8 cellular contexts compared by ENCODE assay signal in the genomic region with DNA sequence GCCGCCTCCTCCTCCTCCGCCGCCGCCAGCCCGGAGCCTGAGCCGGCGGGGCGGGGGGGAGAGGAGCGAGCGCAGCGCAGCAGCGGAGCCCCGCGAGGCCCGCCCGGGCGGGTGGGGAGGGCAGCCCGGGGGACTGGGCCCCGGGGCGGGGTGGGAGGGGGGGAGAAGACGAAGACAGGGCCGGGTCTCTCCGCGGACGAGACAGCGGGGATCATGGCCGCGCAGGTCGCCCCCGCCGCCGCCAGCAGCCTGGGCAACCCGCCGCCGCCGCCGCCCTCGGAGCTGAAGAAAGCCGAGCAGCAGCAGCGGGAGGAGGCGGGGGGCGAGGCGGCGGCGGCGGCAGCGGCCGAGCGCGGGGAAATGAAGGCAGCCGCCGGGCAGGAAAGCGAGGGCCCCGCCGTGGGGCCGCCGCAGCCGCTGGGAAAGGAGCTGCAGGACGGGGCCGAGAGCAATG. TPM values are rescaled to one million over a fixed set of nuclear protein-coding genes. Genes with fewer than 3 reads are reported as not detected.
A peak's percentile ranks its signal among the peaks of the same experiment; 100 is the strongest.
DNase-seq lines count a peak whose midpoint lies in the region; ATAC-seq and TF ChIP-seq lines count a peak whose summit lies in the region.

No MANE protein-coding gene starts in this region.

- H3K9me3 ChIP-seq in SJSA1 (replicated peaks) (no peaks in the 10 kb centered on the region), fibroblast of lung (ENCODE audit: control insufficient read depth, insufficient read depth, low read depth, low read length) (no peaks in the 10 kb centered on the region)

- TF ChIP-seq CTCF in GM20000 (IDR thresholded peaks at IDR 0.05; ENCODE audit: extremely low read depth, missing control alignments) (no peak), fibroblast of lung (conservative IDR thresholded peaks at IDR 0.05 in 1 of 2, IDR thresholded peaks at IDR 0.05 in 1 of 2; ENCODE audit: low read depth in 1 of 2, low read length in 2 of 2) (no peak), progenitor cell of endocrine pancreas (IDR thresholded peaks at IDR 0.05; ENCODE audit: unreplicated experiment) (no peak)

- no peaks in the 10 kb centered on the region for H3K36me3 Mint-ChIP-seq in progenitor cell of endocrine pancreas (ENCODE audit: insufficient read depth)

- no peak overlapping the region for H3K27ac Mint-ChIP-seq in progenitor cell of endocrine pancreas

- H3K79me2 ChIP-seq in fibroblast of lung (ENCODE audit: control insufficient read depth, insufficient read depth, low read length), result peaks cover 53% of the 10 kb centered on the region

- H3K36me3 ChIP-seq in SJSA1 (peaks cover 38% of the 10 kb centered on the region), fibroblast of lung (ENCODE audit: control insufficient read depth, insufficient read depth, low read length) (no peaks in the 10 kb centered on the region)

- peak overlapping the region; percentile 88 for H3K27ac ChIP-seq in SJSA1
- peak overlapping the region; percentile 77 for H3K27ac ChIP-seq in fibroblast of lung (ENCODE audit: insufficient read depth, low read length)

- peak overlapping the region; percentile 87 for H3K4me3 ChIP-seq in SJSA1
- peak overlapping the region in 3 of 4 experiments; percentile 73 to 84 (median 81) for H3K4me3 ChIP-seq in fibroblast of lung (replicated peaks in 1 of 4; ENCODE audit: control extremely low read depth in 1 of 4, insufficient read depth in 1 of 4, low read depth in 3 of 4, low read length in 4 of 4)

- H2AFZ ChIP-seq in fibroblast of lung (ENCODE audit: low read length), result no peak overlapping the region

- H3K9ac ChIP-seq in fibroblast of lung (ENCODE audit: insufficient read depth, low read length), result peak overlapping the region; percentile 88

- H4K20me1 ChIP-seq in fibroblast of lung (ENCODE audit: control insufficient read depth, extremely low read depth, insufficient read depth, low read length), result peaks cover 9% of the 10 kb centered on the region

- H3K27me3 Mint-ChIP-seq in progenitor cell of endocrine pancreas, result no peaks in the 10 kb centered on the region

- H3K9me3 Mint-ChIP-seq in progenitor cell of endocrine pancreas (ENCODE audit: low read depth), result no peaks in the 10 kb centered on the region

- H3K27me3 ChIP-seq in SJSA1 (replicated peaks) (no peaks in the 10 kb centered on the region), fibroblast of lung (ENCODE audit: control insufficient read depth, insufficient read depth, low read length) (no peaks in the 10 kb centered on the region)

- peak overlapping the region; percentile 66 for H3K4me3 Mint-ChIP-seq in progenitor cell of endocrine pancreas (ENCODE audit: low read depth)

- H3K4me2 ChIP-seq in fibroblast of lung (ENCODE audit: extremely low read depth, insufficient read depth, low read length), result no peak overlapping the region

- H3K4me1 ChIP-seq in SJSA1 (replicated peaks) (peaks cover 58% of the 10 kb centered on the region), fibroblast of lung (ENCODE audit: control insufficient read depth, extremely low read depth, insufficient read depth, low read length) (peaks cover 31% of the 10 kb centered on the region)

- peak; percentile 61 for DNase-seq in GM20000 (ENCODE audit: low spot score)
- DNase-seq in SJSA1 (ENCODE audit: low read depth in 1 of 2, low spot score in 2 of 2), result no peak
- no peak for DNase-seq in fibroblast of lung (ENCODE audit: low read depth in 2 of 2)
- DNase-seq in progenitor cell of endocrine pancreas (ENCODE audit: low spot score, unreplicated experiment), result no peak
- DNase-seq in kidney tubule cell (ENCODE audit: low spot score), result no peak
- DNase-seq in medulla oblongata (ENCODE audit: extremely low spot score), result no peak
- no peak for DNase-seq in NCI-H2081 treated with DMSO at 0.1 percent for 48 hours (lab: John Stamatoyannopoulos, UW)

- H3K4me1 Mint-ChIP-seq in progenitor cell of endocrine pancreas (ENCODE audit: low read depth), result peaks cover 20% of the 10 kb centered on the region

- no peak for ATAC-seq in HG03571 (IDR thresholded peaks at IDR 0.05; ENCODE audit: unreplicated experiment)

RNA-seq across cellular contexts. Expression of gene ARID1A, which starts 0.4 kb away (rescaled TPM):
- total RNA-seq in SJSA1 (2014; rRNA removed; shearing (Covaris generic)), result 22.2 and 23.4 TPM in 2 replicates
- total RNA-seq in fibroblast of lung, result 10.3 and 16.0 TPM in 2 replicates
- polyA plus RNA-seq in fibroblast of lung, result 12.9 and 18.0 TPM in 2 replicates
- 24.5 and 29.0 TPM in 2 replicates for polyA plus RNA-seq in fibroblast of lung (2012)
- polyA minus RNA-seq in fibroblast of lung (ENCODE audit: low replicate concordance), result 97.0 and 130 TPM in 2 replicates
- 174 and 186 TPM in 2 replicates for total RNA-seq in progenitor cell of endocrine pancreas
